9 cellular contexts compared by ENCODE assay signal in the genomic region with DNA sequence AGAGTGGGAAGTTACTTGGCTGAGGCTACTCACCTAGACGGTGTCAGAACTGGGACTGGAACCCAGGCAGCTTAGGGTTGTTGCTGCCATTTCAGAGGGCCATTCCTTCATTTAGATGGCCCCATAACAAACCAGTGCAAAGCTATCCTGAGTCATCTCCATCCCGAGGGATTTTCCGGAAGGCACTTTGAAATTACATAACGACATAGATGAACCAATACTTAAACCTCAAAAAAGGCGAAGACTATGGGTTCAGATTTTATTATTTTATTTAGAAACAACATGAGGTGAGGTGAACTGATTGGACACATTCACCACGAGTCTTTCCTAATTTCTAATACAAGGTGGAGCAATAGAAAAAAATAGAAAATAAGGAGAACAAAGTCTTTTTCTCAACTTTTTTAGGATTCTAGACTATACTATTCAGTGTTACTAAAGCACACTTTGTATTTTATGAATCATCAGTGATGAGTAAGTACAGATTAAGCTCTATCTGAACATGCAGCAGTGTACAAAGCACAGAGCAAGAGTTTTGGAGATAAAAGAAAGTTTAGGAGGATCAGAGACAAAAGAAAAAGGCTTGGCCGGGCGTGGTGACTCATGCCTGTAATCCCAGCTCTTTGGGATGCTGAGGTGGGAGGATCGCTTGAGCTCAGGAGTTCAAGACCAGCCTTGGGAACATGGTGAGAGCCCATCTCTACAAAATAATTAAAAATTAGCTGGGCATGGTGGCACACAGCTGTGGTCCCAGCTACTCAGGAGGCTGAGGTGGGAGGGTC.
DNase-seq lines count a peak whose midpoint lies in the region; ATAC-seq and TF ChIP-seq lines count a peak whose summit lies in the region.
"Had no signal": no experiment of that assay in that cellular context is flagged by ENCODE, and none has a peak within 500 bp of the region (broad histone marks: within the 10 kb centered on the region; RNA-seq: fewer than 3 reads in every experiment).

No MANE protein-coding gene starts in this region.

- peaks cover 9% of the 10 kb centered on the region for H3K79me2 ChIP-seq in trophoblast cell (ENCODE audit: control insufficient read depth, insufficient read depth, low read length, poor library complexity)

- ATAC-seq in esophagus mucosa (peak; percentile 89), GM19397 (IDR thresholded peaks at IDR 0.05; ENCODE audit: unreplicated experiment) (no peak)
- ATAC-seq in stimulated activated naive CD8-positive, alpha-beta T cell treated with anti-CD3 and anti-CD28 coated beads, Interleukin-15, amount 100 ng/mL, for 72 hours = no peak

- no peak overlapping the region for H3K4me3 Mint-ChIP-seq in stimulated activated naive CD8-positive, alpha-beta T cell treated with anti-CD3 and anti-CD28 coated beads, Interleukin-15, amount 100 ng/mL, for 72 hours

- peak; percentile 68 for DNase-seq in GM04503 (ENCODE audit: low read depth)
- DNase-seq in RPMI7951 (ENCODE audit: low read depth) = peak; percentile 95
- peak; percentile 36 to 64 for DNase-seq in trophoblast cell
- DNase-seq in NCI-H345 (lab: John Stamatoyannopoulos, UW) = no peak
- DNase-seq in stimulated activated naive CD8-positive, alpha-beta T cell treated with anti-CD3 and anti-CD28 coated beads, Interleukin-15, amount 100 ng/mL, for 72 hours = no peak
- DNase-seq in prostate gland (ENCODE audit: low spot score) = no peak

- no peak overlapping the region for H2AK5ac ChIP-seq in trophoblast cell (ENCODE audit: low read length)

- no peaks in the 10 kb centered on the region for H3K4me1 Mint-ChIP-seq in stimulated activated naive CD8-positive, alpha-beta T cell treated with anti-CD3 and anti-CD28 coated beads, Interleukin-15, amount 100 ng/mL, for 72 hours

- H4K12ac ChIP-seq in trophoblast cell (ENCODE audit: low read depth, low read length) = no peak overlapping the region

- intact Hi-C loops in prostate gland (cut with DNase I) = no loop called here

- no peaks in the 10 kb centered on the region for H3K27me3 Mint-ChIP-seq in stimulated activated naive CD8-positive, alpha-beta T cell treated with anti-CD3 and anti-CD28 coated beads, Interleukin-15, amount 100 ng/mL, for 72 hours

- H2BK120ac ChIP-seq in trophoblast cell (ENCODE audit: insufficient read depth, low read length, poor library complexity) = peak overlapping the region; percentile 22

- H2AFZ ChIP-seq in trophoblast cell (ENCODE audit: insufficient read depth, low read length, poor library complexity) = no peak overlapping the region
- H2AFZ ChIP-seq: parathyroid adenoma had no signal

- H3K27me3 ChIP-seq in trophoblast cell (ENCODE audit: insufficient read depth, low read length) (no peaks in the 10 kb centered on the region), prostate gland (replicated peaks; ENCODE audit: insufficient read depth) (no peaks in the 10 kb centered on the region)

- no peaks in the 10 kb centered on the region for H3K9me3 ChIP-seq in trophoblast cell (ENCODE audit: insufficient read depth, low read depth, low read length)
- H3K9me3 ChIP-seq in prostate gland = no peaks in the 10 kb centered on the region

- H4K8ac ChIP-seq in trophoblast cell (ENCODE audit: low read depth, low read length) = no peak overlapping the region

- H3K4me3 ChIP-seq in trophoblast cell (ENCODE audit: low read depth, low read length) (no peak overlapping the region), prostate gland (no peak overlapping the region)

- no peak for TF ChIP-seq CTCF in prostate gland (IDR thresholded peaks at IDR 0.05)

- peaks cover 4% of the 10 kb centered on the region for H3K79me1 ChIP-seq in trophoblast cell (ENCODE audit: low read length)

- no peak overlapping the region for H3K18ac ChIP-seq in trophoblast cell (ENCODE audit: low read length)

- no peak overlapping the region for H3K4me2 ChIP-seq in trophoblast cell (ENCODE audit: low read length)

- no peak overlapping the region for H3K27ac ChIP-seq in trophoblast cell (ENCODE audit: low read depth, low read length)
- no peak overlapping the region for H3K27ac ChIP-seq in prostate gland
- H3K27ac ChIP-seq: parathyroid adenoma had no signal

- peaks cover 3 to 8% of the 10 kb centered on the region in 2 donors for H3K9me3 Mint-ChIP-seq in stimulated activated naive CD8-positive, alpha-beta T cell treated with anti-CD3 and anti-CD28 coated beads, Interleukin-15, amount 100 ng/mL, for 72 hours

- no peak overlapping the region for H3K14ac ChIP-seq in trophoblast cell (ENCODE audit: low read length)

- H3K4me1 ChIP-seq in trophoblast cell (ENCODE audit: control insufficient read depth in 1 of 2, insufficient read depth in 2 of 2, low read length in 2 of 2) (peaks cover 2 to 7% of the 10 kb centered on the region in 2 experiments), prostate gland (replicated peaks) (no peaks in the 10 kb centered on the region)

- no peak overlapping the region for H3K9ac ChIP-seq in trophoblast cell (ENCODE audit: low read length)
- H3K9ac ChIP-seq: parathyroid adenoma had no signal

- peak overlapping the region in 1 of 2 donors; percentile 67 for H3K27ac Mint-ChIP-seq in stimulated activated naive CD8-positive, alpha-beta T cell treated with anti-CD3 and anti-CD28 coated beads, Interleukin-15, amount 100 ng/mL, for 72 hours

- no peak overlapping the region for H2BK12ac ChIP-seq in trophoblast cell (ENCODE audit: low read length)

- no peak overlapping the region for H4K91ac ChIP-seq in trophoblast cell (ENCODE audit: low read depth, low read length)

- no peak overlapping the region for H2BK5ac ChIP-seq in trophoblast cell (ENCODE audit: low read depth, low read length, poor library complexity)

- WGBS in trophoblast cell (ENCODE audit: extremely low coverage, insufficient coverage, insufficient read length) = no CpG with 5 or more reads among the region's 9 CpGs
- 84% methylated on average over 9 of the region's 9 CpGs for WGBS in prostate gland

- H3K36me3 ChIP-seq in trophoblast cell (ENCODE audit: control insufficient read depth in 1 of 2, insufficient read depth in 2 of 2, low read length in 2 of 2) (no peaks in the 10 kb centered on the region), prostate gland (no peaks in the 10 kb centered on the region)

- TF ChIP-seq POLR2A in prostate gland (IDR thresholded peaks at IDR 0.05) = no peak

- H3K23ac ChIP-seq in trophoblast cell (ENCODE audit: low read length) = no peak overlapping the region

- peak overlapping the region; percentile 6 for H3K4ac ChIP-seq in trophoblast cell (ENCODE audit: low read depth, low read length)

Comparison
In these comparisons a context has a peak if more than half of its experiments do, and no peak if none do; other contexts are left out.
1. DNase-seq: peak in GM04503 (single experiment), RPMI7951 (single experiment) and trophoblast cell (2 of 2); none in NCI-H345 (single experiment), stimulated activated naive CD8-positive, alpha-beta T cell treated with anti-CD3 and anti-CD28 coated beads, Interleukin-15, amount 100 ng/mL, for 72 hours (0 of 2) and prostate gland (single experiment).